19 cellular contexts compared by ENCODE assay signal in genomic region chr1:19064906-19065450, GRCh38.
"Had no signal": no experiment of that assay in that cellular context is flagged by ENCODE, and none has a peak within 500 bp of the region (broad histone marks: within the 10 kb centered on the region; RNA-seq: fewer than 3 reads in every experiment).

No MANE protein-coding gene starts in this region.

- H2AFZ ChIP-seq: hepatocyte had no signal

- H3K27me3 ChIP-seq: foreskin keratinocyte, hepatocyte, sigmoid colon, upper lobe of left lung, uterus had no signal

- ATAC-seq: foreskin keratinocyte, left cardiac atrium had no signal

- H3K36me3 ChIP-seq: left ventricle myocardium inferior, sigmoid colon, tibial artery, upper lobe of left lung, uterus had no signal

- H3K27ac ChIP-seq: coronary artery, foreskin keratinocyte, hepatocyte, left ventricle myocardium inferior, sigmoid colon, tibial artery, uterus had no signal

- DNase-seq: effector CD4-positive, alpha-beta T cell; erythroblast; foreskin keratinocyte; head of caudate nucleus; kidney; left cardiac atrium; left ventricle myocardium inferior; mesendoderm; naive B cell; sigmoid colon; small intestine; stimulated activated CD4-positive, alpha-beta T cell treated with anti-CD3 and anti-CD28 coated beads, Interleukin-12 subunit alpha, Interleukin-12 subunit beta, amount 100 ng/mL, for 4 hours; stimulated activated naive CD4-positive, alpha-beta T cell; tibial artery; uterus had no signal

- H3K4me1 ChIP-seq: foreskin keratinocyte, uterus had no signal

- H3K9me3 ChIP-seq: left ventricle myocardium inferior, sigmoid colon, tibial artery, upper lobe of left lung, uterus had no signal

- H3K4me2 ChIP-seq: hepatocyte had no signal

- H3K4me3 ChIP-seq: coronary artery, hepatocyte, left ventricle myocardium inferior, lung, sigmoid colon, tibial artery, upper lobe of left lung, uterus had no signal
